Comparison of ENCODE assay signal across 27 cellular contexts in genomic region chr6:53808302-53808881, GRCh38.
"Had no signal": no experiment of that assay in that cellular context is flagged by ENCODE, and none has a peak within 500 bp of the region (broad histone marks: within the 10 kb centered on the region; RNA-seq: fewer than 3 reads in every experiment).

No MANE protein-coding gene starts in this region.

- H3K27ac Mint-ChIP-seq: activated CD8-positive, alpha-beta T cell treated with anti-CD3 and anti-CD28 coated beads, Interleukin-2, amount 10 ng/mL, durations not matched to agents 7 days and 5 days; activated naive CD4-positive, alpha-beta T cell treated with anti-CD3 and anti-CD28 coated beads for 36 hours; activated naive CD8-positive, alpha-beta T cell; activated T-helper 1 cell treated with anti-CD3 and anti-CD28 coated beads, Interleukin-12 subunit alpha, Interleukin-12 subunit beta, Interleukin-2, Interleukin-4 antibody, amounts not matched to agents 30 ng/mL and 10 ng/mL and 1 ng/mL, durations not matched to agents 14 hours and 24 hours and 36 hours; T-helper 1 cell treated with Interleukin-12 subunit alpha and Interleukin-12 subunit beta and Interleukin-4 antibody, amounts not matched to agents 30 μg/mL and 1 μg/mL, for 36 hours had no signal

- ATAC-seq: activated CD4-positive, CD25-positive, alpha-beta regulatory T cell treated with anti-CD3 and anti-CD28 coated beads, Interleukin-2, amount 50 U/mL, for 24 hours; activated CD8-positive, alpha-beta T cell treated with anti-CD3 and anti-CD28 coated beads, Interleukin-2, amount 10 ng/mL, durations not matched to agents 7 days and 5 days had no signal

- H3K4me3 ChIP-seq: cardiac muscle cell, MG63, Peyer's patch, SJSA1 had no signal

- H3K27me3 ChIP-seq: brain microvascular endothelial cell, cardiac muscle cell, MG63, Peyer's patch, SJSA1 had no signal

- H3K27me3 Mint-ChIP-seq: activated naive CD8-positive, alpha-beta T cell had no signal

- H3K9me3 Mint-ChIP-seq: activated naive CD4-positive, alpha-beta T cell treated with anti-CD3 and anti-CD28 coated beads for 36 hours; activated T-helper 1 cell treated with anti-CD3 and anti-CD28 coated beads, Interleukin-12 subunit alpha, Interleukin-12 subunit beta, Interleukin-2, Interleukin-4 antibody, amounts not matched to agents 30 ng/mL and 10 ng/mL and 1 ng/mL, durations not matched to agents 14 hours and 24 hours and 36 hours; T-helper 1 cell treated with Interleukin-12 subunit alpha and Interleukin-12 subunit beta and Interleukin-4 antibody, amounts not matched to agents 30 μg/mL and 1 μg/mL, for 36 hours had no signal

- H3K36me3 ChIP-seq: brain microvascular endothelial cell, cardiac muscle cell, MG63, Peyer's patch, SJSA1 had no signal

- H3K27ac ChIP-seq: brain microvascular endothelial cell, cardiac muscle cell, Peyer's patch, RWPE1, SJSA1 had no signal

- DNase-seq: activated CD4-positive, alpha-beta T cell treated with anti-CD3 and anti-CD28 coated beads for 4 hours; activated CD8-positive, alpha-beta memory T cell treated with anti-CD3 and anti-CD28 coated beads, Interleukin-2, amount 50 U/mL, for 48 hours; activated CD8-positive, alpha-beta T cell treated with anti-CD3 and anti-CD28 coated beads, Interleukin-2, amount 10 ng/mL, durations not matched to agents 7 days and 5 days; activated effector memory CD4-positive, alpha-beta T cell treated with Interleukin-2 at 50 U/mL for 16 hours; activated naive CD4-positive, alpha-beta T cell treated with anti-CD3 and anti-CD28 coated beads for 36 hours; activated T-cell treated with anti-CD3 and anti-CD28 coated beads, Interleukin-2, amount 50 U/mL, for 1 hour; amygdala; brain microvascular endothelial cell; cerebellar nuclear complex; MG63; MV-4-11; NCI-H1092 treated with DMSO at 0.1 percent for 48 hours; NCI-H1417 treated with DMSO at 0.1 percent for 48 hours; NCI-H1694 treated with DMSO at 0.1 percent for 48 hours; NCI-H2029 treated with DMSO at 0.1 percent for 48 hours; NCI-H345; NCI-H510A; NCI-H69; Peyer's patch; SHP77 had no signal

- H3K9me3 ChIP-seq: MG63, Peyer's patch, SJSA1 had no signal

- H3K4me3 Mint-ChIP-seq: activated CD8-positive, alpha-beta T cell treated with anti-CD3 and anti-CD28 coated beads, Interleukin-2, amount 10 ng/mL, durations not matched to agents 7 days and 5 days; activated naive CD4-positive, alpha-beta T cell treated with anti-CD3 and anti-CD28 coated beads for 36 hours; activated naive CD8-positive, alpha-beta T cell; activated T-helper 1 cell treated with anti-CD3 and anti-CD28 coated beads, Interleukin-12 subunit alpha, Interleukin-12 subunit beta, Interleukin-2, Interleukin-4 antibody, amounts not matched to agents 30 ng/mL and 10 ng/mL and 1 ng/mL, durations not matched to agents 14 hours and 24 hours and 36 hours; T-helper 1 cell treated with Interleukin-12 subunit alpha and Interleukin-12 subunit beta and Interleukin-4 antibody, amounts not matched to agents 30 μg/mL and 1 μg/mL, for 36 hours had no signal

- H3K36me3 Mint-ChIP-seq: activated naive CD8-positive, alpha-beta T cell had no signal
